Comparison of ENCODE assay signal across 12 cellular contexts in the genomic region with DNA sequence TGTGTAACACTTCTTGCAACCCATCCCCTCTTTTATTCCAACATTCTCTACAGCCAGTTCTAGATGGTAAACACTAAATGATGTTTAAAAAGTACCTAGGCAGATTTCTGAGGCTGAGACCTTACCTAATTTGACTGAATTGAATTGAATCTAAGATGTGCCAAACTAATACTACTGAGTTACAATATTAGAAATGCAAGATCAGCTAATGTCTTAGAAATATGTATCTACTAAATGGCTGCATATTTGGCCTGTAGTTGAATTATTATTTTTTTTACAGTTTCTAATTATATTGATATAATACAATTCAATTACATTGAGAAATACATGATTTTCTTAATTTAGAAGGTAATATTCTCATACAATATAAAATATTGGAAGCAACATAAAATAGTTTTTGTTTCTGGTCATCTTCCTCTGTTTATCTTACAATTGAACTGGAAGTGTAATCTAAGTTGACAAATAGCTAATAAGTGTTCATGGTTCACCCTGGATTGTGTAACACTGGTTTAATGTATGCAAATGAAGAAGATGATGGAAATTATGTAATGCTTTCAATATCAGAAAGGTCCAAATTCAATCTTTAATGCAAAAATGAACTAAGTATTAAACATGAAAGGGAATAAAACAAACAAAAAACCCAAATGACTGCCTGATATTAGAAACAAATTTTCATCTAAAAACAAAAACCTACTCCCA. TPM values are rescaled to one million over a fixed set of nuclear protein-coding genes. Genes with fewer than 3 reads are reported as not detected.
DNase-seq lines count a peak whose midpoint lies in the region; ATAC-seq and TF ChIP-seq lines count a peak whose summit lies in the region.
"Had no signal": no experiment of that assay in that cellular context is flagged by ENCODE, and none has a peak within 500 bp of the region (broad histone marks: within the 10 kb centered on the region; RNA-seq: fewer than 3 reads in every experiment).

No MANE protein-coding gene starts in this region.

- H3K4me3 ChIP-seq in fibroblast of lung (replicated peaks in 1 of 4; ENCODE audit: control extremely low read depth in 1 of 4, insufficient read depth in 1 of 4, low read depth in 3 of 4, low read length in 4 of 4) (peak overlapping the region in 2 of 4 experiments; percentile 9 to 96), vagina (no peak overlapping the region)

- intact Hi-C loops in vagina (cut with DNase I), result no loop called here

- peak overlapping the region; percentile 98 for H3K4me3 Mint-ChIP-seq in activated naive CD4-positive, alpha-beta T cell treated with anti-CD3 and anti-CD28 coated beads, Interleukin-2, amount 50 U/mL, for 24 hours
- H3K4me3 Mint-ChIP-seq in T-helper 17 cell, result peak overlapping the region; percentile 39
- H3K4me3 Mint-ChIP-seq in stimulated activated naive CD8-positive, alpha-beta T cell treated with anti-CD3 and anti-CD28 coated beads, Interleukin-15, amount 100 ng/mL, for 72 hours, result peak overlapping the region; percentile 68 to 98

- H3K36me3 Mint-ChIP-seq in activated naive CD4-positive, alpha-beta T cell treated with anti-CD3 and anti-CD28 coated beads, Interleukin-2, amount 50 U/mL, for 24 hours, result peaks cover 3% of the 10 kb centered on the region
- no peaks in the 10 kb centered on the region for H3K36me3 Mint-ChIP-seq in T-helper 17 cell (ENCODE audit: low read depth)

- no peaks in the 10 kb centered on the region for H3K36me3 ChIP-seq in fibroblast of lung (ENCODE audit: control insufficient read depth, insufficient read depth, low read length)
- H3K36me3 ChIP-seq in vagina, result no peaks in the 10 kb centered on the region

- H3K4me1 ChIP-seq in fibroblast of lung (ENCODE audit: control insufficient read depth, extremely low read depth, insufficient read depth, low read length), result peaks cover 4% of the 10 kb centered on the region
- peaks cover 61% of the 10 kb centered on the region for H3K4me1 ChIP-seq in vagina

- ATAC-seq in T-helper 17 cell, result no peak
- ATAC-seq in stimulated activated naive CD8-positive, alpha-beta T cell treated with anti-CD3 and anti-CD28 coated beads, Interleukin-15, amount 100 ng/mL, for 72 hours, result no peak
- ATAC-seq in GM18502 (IDR thresholded peaks at IDR 0.05; ENCODE audit: poor library complexity, unreplicated experiment), result no peak
- ATAC-seq in HG02798 (IDR thresholded peaks at IDR 0.05; ENCODE audit: poor library complexity, unreplicated experiment), result no peak

- H3K79me2 ChIP-seq in fibroblast of lung (ENCODE audit: control insufficient read depth, insufficient read depth, low read length), result peaks cover 62% of the 10 kb centered on the region

- no peak overlapping the region for H3K9ac ChIP-seq in fibroblast of lung (ENCODE audit: insufficient read depth, low read length)

- peaks cover 5% of the 10 kb centered on the region for H4K20me1 ChIP-seq in fibroblast of lung (ENCODE audit: control insufficient read depth, extremely low read depth, insufficient read depth, low read length)

- H3K9me3 Mint-ChIP-seq in activated naive CD4-positive, alpha-beta T cell treated with anti-CD3 and anti-CD28 coated beads, Interleukin-2, amount 50 U/mL, for 24 hours, result no peaks in the 10 kb centered on the region
- H3K9me3 Mint-ChIP-seq in stimulated activated naive CD8-positive, alpha-beta T cell treated with anti-CD3 and anti-CD28 coated beads, Interleukin-15, amount 100 ng/mL, for 72 hours, result no peaks in the 10 kb centered on the region

- H3K27me3 Mint-ChIP-seq in activated naive CD4-positive, alpha-beta T cell treated with anti-CD3 and anti-CD28 coated beads, Interleukin-2, amount 50 U/mL, for 24 hours, result no peaks in the 10 kb centered on the region
- H3K27me3 Mint-ChIP-seq in T-helper 17 cell, result peaks cover under 1% of the 10 kb centered on the region
- peaks cover 6% of the 10 kb centered on the region for H3K27me3 Mint-ChIP-seq in stimulated activated naive CD8-positive, alpha-beta T cell treated with anti-CD3 and anti-CD28 coated beads, Interleukin-15, amount 100 ng/mL, for 72 hours

- no peaks in the 10 kb centered on the region for H3K9me3 ChIP-seq in T-helper 17 cell (ENCODE audit: control insufficient read depth, low read length, poor library complexity, severe bottlenecking)
- H3K9me3 ChIP-seq in fibroblast of lung (ENCODE audit: control insufficient read depth, insufficient read depth, low read depth, low read length), result no peaks in the 10 kb centered on the region
- H3K9me3 ChIP-seq in vagina, result no peaks in the 10 kb centered on the region

- H3K27me3 ChIP-seq in fibroblast of lung (ENCODE audit: control insufficient read depth, insufficient read depth, low read length) (no peaks in the 10 kb centered on the region), vagina (no peaks in the 10 kb centered on the region)

- H3K27ac ChIP-seq in fibroblast of lung (ENCODE audit: insufficient read depth, low read length) (no peak overlapping the region), vagina (no peak overlapping the region)
- H3K27ac ChIP-seq: WERI-Rb-1 had no signal

- DNase-seq in activated naive CD4-positive, alpha-beta T cell treated with anti-CD3 and anti-CD28 coated beads, Interleukin-2, amount 50 U/mL, for 16 hours, result no peak
- DNase-seq in T-helper 17 cell (no peak), fibroblast of lung (ENCODE audit: low read depth in 2 of 2) (no peak), vagina (ENCODE audit: extremely low spot score in 2 of 2) (no peak)
- DNase-seq in stimulated activated naive CD8-positive, alpha-beta T cell treated with anti-CD3 and anti-CD28 coated beads, Interleukin-15, amount 100 ng/mL, for 72 hours, result no peak
- DNase-seq: NCI-H146, NCI-H69, SIG-M5, WERI-Rb-1 had no signal

- TF ChIP-seq CTCF in fibroblast of lung (conservative IDR thresholded peaks at IDR 0.05 in 1 of 2, IDR thresholded peaks at IDR 0.05 in 1 of 2; ENCODE audit: low read depth in 1 of 2, low read length in 2 of 2) (no peak), vagina (IDR thresholded peaks at IDR 0.05) (no peak)

- H3K27ac Mint-ChIP-seq in activated naive CD4-positive, alpha-beta T cell treated with anti-CD3 and anti-CD28 coated beads, Interleukin-2, amount 50 U/mL, for 24 hours, result peak overlapping the region; percentile 56
- peak overlapping the region; percentile 98 for H3K27ac Mint-ChIP-seq in T-helper 17 cell
- peak overlapping the region in 1 of 2 donors; percentile 73 for H3K27ac Mint-ChIP-seq in stimulated activated naive CD8-positive, alpha-beta T cell treated with anti-CD3 and anti-CD28 coated beads, Interleukin-15, amount 100 ng/mL, for 72 hours

- no peak overlapping the region for H2AFZ ChIP-seq in fibroblast of lung (ENCODE audit: low read length)

- H3K4me1 Mint-ChIP-seq in activated naive CD4-positive, alpha-beta T cell treated with anti-CD3 and anti-CD28 coated beads, Interleukin-2, amount 50 U/mL, for 24 hours, result peaks cover 69% of the 10 kb centered on the region
- peaks cover 31% of the 10 kb centered on the region for H3K4me1 Mint-ChIP-seq in T-helper 17 cell
- H3K4me1 Mint-ChIP-seq in stimulated activated naive CD8-positive, alpha-beta T cell treated with anti-CD3 and anti-CD28 coated beads, Interleukin-15, amount 100 ng/mL, for 72 hours, result peaks cover 39% of the 10 kb centered on the region

- peak overlapping the region; percentile 89 for H3K4me2 ChIP-seq in fibroblast of lung (ENCODE audit: extremely low read depth, insufficient read depth, low read length)

- TF ChIP-seq POLR2A in vagina (IDR thresholded peaks at IDR 0.05), result no peak

RNA-seq across cellular contexts. Expression of a gene that starts 2.9 kb away (rescaled TPM):
- total RNA-seq in T-helper 17 cell, result 10 to 100 TPM; 16.0 to 16.6 TPM
- total RNA-seq in fibroblast of lung, result 29.8 and 35.5 TPM in 2 replicates
- 40.6 and 48.6 TPM in 2 replicates for polyA plus RNA-seq in fibroblast of lung
- polyA plus RNA-seq in fibroblast of lung (2012), result 20.6 and 25.6 TPM in 2 replicates
- polyA minus RNA-seq in fibroblast of lung (ENCODE audit: low replicate concordance), result 12.6 and 14.8 TPM in 2 replicates
- 27.0 TPM for total RNA-seq in vagina

Comparison
In these comparisons a context has a peak if more than half of its experiments do, and no peak if none do; other contexts are left out.
1. H3K4me3 Mint-ChIP-seq: peak in every context shown above with its lines; median percentile 98 in activated naive CD4-positive, alpha-beta T cell treated with anti-CD3 and anti-CD28 coated beads, Interleukin-2, amount 50 U/mL, for 24 hours; 83 in stimulated activated naive CD8-positive, alpha-beta T cell treated with anti-CD3 and anti-CD28 coated beads, Interleukin-15, amount 100 ng/mL, for 72 hours; 39 in T-helper 17 cell.